In genomic region chr9:33143241-33143642, GRCh38 we compare ENCODE assay signal across 9 cellular contexts. TPM values are rescaled to one million over a fixed set of nuclear protein-coding genes. Genes with fewer than 3 reads are reported as not detected.
A peak's percentile ranks its signal among the peaks of the same experiment; 100 is the strongest.
DNase-seq lines count a peak whose midpoint lies in the region; ATAC-seq and TF ChIP-seq lines count a peak whose summit lies in the region.
"Had no signal": no experiment of that assay in that cellular context is flagged by ENCODE, and none has a peak within 500 bp of the region (broad histone marks: within the 10 kb centered on the region; RNA-seq: fewer than 3 reads in every experiment).

No MANE protein-coding gene starts in this region.

- H3K4me1 Mint-ChIP-seq in Caco-2 (ENCODE audit: low read depth, unreplicated experiment): peaks cover 17% of the 10 kb centered on the region
- peaks cover 80% of the 10 kb centered on the region for H3K4me1 Mint-ChIP-seq in central memory CD8-positive, alpha-beta T cell

- TSS peak; percentile 15 for BruUV-seq in Caco-2 (replicated peaks; lab: Mats Ljungman, UMichigan)

- no peak overlapping the region for H3K9ac ChIP-seq in parathyroid adenoma

- no peak overlapping the region for H2AFZ ChIP-seq in parathyroid adenoma

- no peaks in the 10 kb centered on the region for H3K27me3 ChIP-seq in Caco-2 (replicated peaks; ENCODE audit: control insufficient read depth, insufficient read depth, low read length)
- H3K27me3 ChIP-seq in HL-60 (ENCODE audit: insufficient read depth, poor library complexity, severe bottlenecking): no peaks in the 10 kb centered on the region
- H3K27me3 ChIP-seq in parathyroid adenoma (ENCODE audit: control insufficient read depth, insufficient read depth, low read length): no peaks in the 10 kb centered on the region

- no peaks in the 10 kb centered on the region for H3K9me3 Mint-ChIP-seq in Caco-2 (ENCODE audit: unreplicated experiment)
- no peaks in the 10 kb centered on the region for H3K9me3 Mint-ChIP-seq in central memory CD8-positive, alpha-beta T cell

- no peak overlapping the region for H3K4me3 Mint-ChIP-seq in Caco-2 (ENCODE audit: unreplicated experiment)
- peak overlapping the region; percentile 76 for H3K4me3 Mint-ChIP-seq in central memory CD8-positive, alpha-beta T cell

- CTCF ChIA-PET in Caco-2 (lab: Charles Lee): no interaction called here

- no peak overlapping the region for H3K4me2 ChIP-seq in parathyroid adenoma (ENCODE audit: low read length)

- H3K27ac ChIP-seq in HL-60 (replicated peaks) (peak overlapping the region; percentile 8), parathyroid adenoma (peak overlapping the region; percentile 34)

- peaks cover 56% of the 10 kb centered on the region for H3K79me2 ChIP-seq in parathyroid adenoma

- H3K36me3 ChIP-seq in Caco-2 (ENCODE audit: control insufficient read depth, insufficient read depth, low read length): no peaks in the 10 kb centered on the region
- no peaks in the 10 kb centered on the region for H3K36me3 ChIP-seq in parathyroid adenoma (ENCODE audit: control insufficient read depth, insufficient read depth, low read length)

- H3K4me3 ChIP-seq in Caco-2 (ENCODE audit: low read depth, low read length): no peak overlapping the region
- no peak overlapping the region for H3K4me3 ChIP-seq in HL-60 (replicated peaks; ENCODE audit: insufficient read depth, low read length)
- no peak overlapping the region for H3K4me3 ChIP-seq in parathyroid adenoma (ENCODE audit: low read depth, low read length)

- DNase-seq in Caco-2: peak; percentile 56 to 64
- peak in 1 of 2 experiments; percentile 84 for DNase-seq in HL-60 (ENCODE audit: low read depth in 1 of 2, low spot score in 1 of 2)
- no peak for DNase-seq in central memory CD8-positive, alpha-beta T cell (ENCODE audit: low spot score in 2 of 2)
- DNase-seq in foreskin melanocyte: no peak
- no peak for DNase-seq in NCI-H524 (lab: John Stamatoyannopoulos, UW)
- DNase-seq: NCI-H1048 had no signal

- H3K27me3 Mint-ChIP-seq in Caco-2 (ENCODE audit: insufficient read depth, unreplicated experiment): no peaks in the 10 kb centered on the region
- H3K27me3 Mint-ChIP-seq in central memory CD8-positive, alpha-beta T cell: no peaks in the 10 kb centered on the region

- peaks cover 34% of the 10 kb centered on the region for H3K36me3 Mint-ChIP-seq in Caco-2 (ENCODE audit: insufficient read depth, unreplicated experiment)
- peaks cover 37% of the 10 kb centered on the region for H3K36me3 Mint-ChIP-seq in central memory CD8-positive, alpha-beta T cell (ENCODE audit: insufficient read depth)

- H3K9me3 ChIP-seq in Caco-2 (no peaks in the 10 kb centered on the region), parathyroid adenoma (ENCODE audit: control insufficient read depth, low read length) (no peaks in the 10 kb centered on the region)

- peak; percentile 3 for ATAC-seq in central memory CD8-positive, alpha-beta T cell (replicated peaks; ENCODE audit: extremely low read depth, poor library complexity, severe bottlenecking)
- ATAC-seq in HG03442 (IDR thresholded peaks at IDR 0.05; ENCODE audit: unreplicated experiment) (no peak), HG02981 (IDR thresholded peaks at IDR 0.05; ENCODE audit: unreplicated experiment) (no peak)

- TF ChIP-seq CTCF in Caco-2 (IDR thresholded peaks at IDR 0.05; ENCODE audit: insufficient read depth in 1 of 2, low read depth in 1 of 2, low read length in 1 of 2, severe bottlenecking in 1 of 2, unreplicated experiment in 1 of 2) (no peak), HL-60 (IDR thresholded peaks at IDR 0.05; ENCODE audit: insufficient read depth, low read length) (no peak), parathyroid adenoma (IDR thresholded peaks at IDR 0.05) (no peak)

- H3K4me1 ChIP-seq in Caco-2: peaks cover 45% of the 10 kb centered on the region
- H3K4me1 ChIP-seq in parathyroid adenoma: peaks cover 26% of the 10 kb centered on the region

- H3K27ac Mint-ChIP-seq in Caco-2 (ENCODE audit: unreplicated experiment): peak overlapping the region; percentile 39
- peak overlapping the region; percentile 90 for H3K27ac Mint-ChIP-seq in central memory CD8-positive, alpha-beta T cell (ENCODE audit: low read depth)

- intact Hi-C loops in Caco-2 (cut with micrococcal nuclease; ENCODE audit: unreplicated experiment): loop anchor here (1.0 kb wide), 1 partner anchor 18 kb away; no protein-coding TSS in a partner anchor

- POLR2A ChIA-PET in Caco-2 (lab: Charles Lee): no interaction called here

RNA-seq across cellular contexts. Expression of gene B4GALT1, which starts 23.9 kb away (rescaled TPM):
- 104 and 121 TPM in 2 replicates for total RNA-seq in Caco-2 (2022)

Comparison
In these comparisons a context has a peak if more than half of its experiments do, and no peak if none do; other contexts are left out.
1. DNase-seq: peak in Caco-2 (2 of 2); none in central memory CD8-positive, alpha-beta T cell (0 of 2), foreskin melanocyte (single experiment) and NCI-H524 (0 of 2).